ENCODE assay signal across 22 cellular contexts in genomic region chr4:68469482-68469881, GRCh38. TPM values are rescaled to one million over a fixed set of nuclear protein-coding genes. Genes with fewer than 3 reads are reported as not detected.
A peak's percentile ranks its signal among the peaks of the same experiment; 100 is the strongest.
DNase-seq lines count a peak whose midpoint lies in the region; ATAC-seq, FAIRE-seq and TF ChIP-seq lines count a peak whose summit lies in the region.
"Had no signal": no experiment of that assay in that cellular context is flagged by ENCODE, and none has a peak within 500 bp of the region (broad histone marks: within the 10 kb centered on the region; RNA-seq: fewer than 3 reads in every experiment).

No MANE protein-coding gene starts in this region.

- H3K36me3 Mint-ChIP-seq in activated CD4-positive, alpha-beta memory T cell treated with anti-CD3 and anti-CD28 coated beads for 36 hours = no peaks in the 10 kb centered on the region
- no peaks in the 10 kb centered on the region for H3K36me3 Mint-ChIP-seq in CD14-positive monocyte
- H3K36me3 Mint-ChIP-seq: mesothelial cell of epicardium had no signal

- POLR2A ChIA-PET in activated CD4-positive, alpha-beta memory T cell treated with anti-CD3 and anti-CD28 coated beads for 36 hours (lab: Charles Lee) = no interaction called here

- H3K4me3 Mint-ChIP-seq in activated CD4-positive, alpha-beta memory T cell treated with anti-CD3 and anti-CD28 coated beads for 36 hours = no peak overlapping the region
- H3K4me3 Mint-ChIP-seq in CD14-positive monocyte = no peak overlapping the region
- H3K4me3 Mint-ChIP-seq: mesothelial cell of epicardium had no signal

- FAIRE-seq in GM12892 (lab: Jason Lieb, UNC) = no peak
- FAIRE-seq: frontal cortex, urothelium cell line had no signal

- TF ChIP-seq POLR2A in GM12892 (IDR thresholded peaks at IDR 0.05; ENCODE audit: low read depth, low read length) (no peak), spleen (IDR thresholded peaks at IDR 0.05) (no peak)

- H3K9me3 Mint-ChIP-seq in activated CD4-positive, alpha-beta memory T cell treated with anti-CD3 and anti-CD28 coated beads for 36 hours = peaks cover 3% of the 10 kb centered on the region
- peaks cover 0 to 2% (median 0%) of the 10 kb centered on the region in 7 donors for H3K9me3 Mint-ChIP-seq in CD14-positive monocyte

- H3K27ac Mint-ChIP-seq in activated CD4-positive, alpha-beta memory T cell treated with anti-CD3 and anti-CD28 coated beads for 36 hours = no peak overlapping the region
- H3K27ac Mint-ChIP-seq in CD14-positive monocyte = no peak overlapping the region
- H3K27ac Mint-ChIP-seq: mesothelial cell of epicardium had no signal

- no peaks in the 10 kb centered on the region for H3K36me3 ChIP-seq in spleen

- peaks cover 7% of the 10 kb centered on the region for H3K4me1 Mint-ChIP-seq in activated CD4-positive, alpha-beta memory T cell treated with anti-CD3 and anti-CD28 coated beads for 36 hours (ENCODE audit: low read depth)
- no peaks in the 10 kb centered on the region for H3K4me1 Mint-ChIP-seq in CD14-positive monocyte

- no peaks in the 10 kb centered on the region for H3K4me1 ChIP-seq in spleen
- H3K4me1 ChIP-seq: psoas muscle had no signal

- H3K27ac ChIP-seq in spleen = no peak overlapping the region
- H3K27ac ChIP-seq: psoas muscle, SK-N-MC had no signal

- intact Hi-C loops in activated CD4-positive, alpha-beta memory T cell treated with anti-CD3 and anti-CD28 coated beads for 36 hours (cut with micrococcal nuclease) = no loop called here
- intact Hi-C loops in CD14-positive monocyte (cut with micrococcal nuclease) = no loop called here
- intact Hi-C loops in spleen (cut with DNase I; ENCODE audit: low total_unique reads) = no loop called here

- H3K9me3 ChIP-seq in spleen = no peaks in the 10 kb centered on the region
- H3K9me3 ChIP-seq: psoas muscle had no signal

- H3K27me3 ChIP-seq in spleen (replicated peaks in 1 of 7) = no peaks in the 10 kb centered on the region

- TF ChIP-seq CTCF in CD14-positive monocyte (IDR thresholded peaks at IDR 0.05) = no peak
- no peak for TF ChIP-seq CTCF in spleen (IDR thresholded peaks at IDR 0.05 in 8 of 11, conservative IDR thresholded peaks at IDR 0.05 in 3 of 11)

- H3K4me3 ChIP-seq in spleen = no peak overlapping the region
- H3K4me3 ChIP-seq: psoas muscle, SK-N-MC, smooth muscle cell had no signal

- CTCF ChIA-PET in activated CD4-positive, alpha-beta memory T cell treated with anti-CD3 and anti-CD28 coated beads for 36 hours (lab: Charles Lee) = no interaction called here

- no peak for DNase-seq in activated CD4-positive, alpha-beta memory T cell treated with anti-CD3 and anti-CD28 coated beads for 36 hours
- no peak for DNase-seq in GM12892 (ENCODE audit: insufficient read length)
- DNase-seq in CD14-positive monocyte (ENCODE audit: low spot score) = no peak
- DNase-seq in spleen = no peak
- DNase-seq: ACHN; activated CD4-positive, CD25-positive, alpha-beta regulatory T cell treated with anti-CD3 and anti-CD28 coated beads, Interleukin-2, amount 50 U/mL, for 72 hours; NCI-H1436 treated with DMSO at 0.1 percent for 48 hours; NCI-H748 treated with DMSO at 0.1 percent for 48 hours; psoas muscle; stimulated activated CD4-positive, alpha-beta T cell treated with anti-CD3 and anti-CD28 coated beads, Interleukin-4, amount 100 ng/mL, for 4 hours had no signal

- H3K27me3 Mint-ChIP-seq in activated CD4-positive, alpha-beta memory T cell treated with anti-CD3 and anti-CD28 coated beads for 36 hours = no peaks in the 10 kb centered on the region
- peaks cover 0 to 3% (median 0%) of the 10 kb centered on the region in 3 donors for H3K27me3 Mint-ChIP-seq in CD14-positive monocyte (ENCODE audit: low read depth in 3 of 3)

- ATAC-seq in GM18519 (IDR thresholded peaks at IDR 0.05; ENCODE audit: low FRiP score, unreplicated experiment) (peak; percentile 81), GM21381 (IDR thresholded peaks at IDR 0.05; ENCODE audit: unreplicated experiment) (peak; percentile 68), HG02763 (IDR thresholded peaks at IDR 0.05; ENCODE audit: unreplicated experiment) (peak; percentile 57), HG03432 (IDR thresholded peaks at IDR 0.05; ENCODE audit: unreplicated experiment) (peak; percentile 80)
- ATAC-seq: psoas muscle had no signal

RNA-seq across cellular contexts. Expression of gene TMPRSS11E, which starts 22.2 kb away (rescaled TPM):
- total RNA-seq in activated CD4-positive, alpha-beta memory T cell treated with anti-CD3 and anti-CD28 coated beads for 36 hours = not detected
- polyA plus RNA-seq in GM12892 (2012; ENCODE audit: missing spikeins) = not detected
- polyA plus RNA-seq in CD14-positive monocyte (not detected), spleen (under 1 TPM; 0.03 to 0.26 (median 0.13) TPM)
- total RNA-seq in spleen = under 1 TPM in 3 of 7 donors, not detected in 4; 0.16 to 0.60 (median 0.36) TPM
- total RNA-seq: cardiac septum, frontal cortex, psoas muscle, subcutaneous adipose tissue had no signal
- polyA plus RNA-seq: neural cell had no signal
